ENCODE assay signal across 1 cellular context in genomic region chr22:23893957-23894709, GRCh38.
A peak's percentile ranks its signal among the peaks of the same experiment; 100 is the strongest.
TF ChIP-seq lines count a peak whose summit lies in the region.

Gene MIF, plus strand, starts transcription at chr22:23894383. Its CDS starts 92 bp downstream, at chr22:23894475.

TF ChIP-seq in GM12878, 131 proteins besides CTCF, POLR2A, EP300 and RAD21 (continued from another document and continues in another):
- no peak for TF ChIP-seq CHD2 (IDR thresholded peaks at IDR 0.05; ENCODE audit: borderline replicate concordance, low read depth, low read length)
- no peak for TF ChIP-seq ZBTB4 (CRISPR knock-in tag; IDR thresholded peaks at IDR 0.05)
- TF ChIP-seq ZBTB33 (IDR thresholded peaks at IDR 0.05) = no peak
- TF ChIP-seq CUX1 (IDR thresholded peaks at IDR 0.05; ENCODE audit: insufficient replicate concordance, low read depth, low read length) = no peak
- TF ChIP-seq CBFB (IDR thresholded peaks at IDR 0.05; ENCODE audit: low read depth) = no peak; the same call in 1 of the 2 replicates
- TF ChIP-seq IKZF2 (IDR thresholded peaks at IDR 0.05) = no peak; a peak in 1 of 4 replicates
- TF ChIP-seq TCF12 (IDR thresholded peaks at IDR 0.05; ENCODE audit: low read depth, low read length) = peak; percentile 36; the same call in 1 of the 2 replicates
- no peak for TF ChIP-seq CHD4 (IDR thresholded peaks at IDR 0.05)
- TF ChIP-seq MYB (IDR thresholded peaks at IDR 0.05; ENCODE audit: borderline replicate concordance, low read depth, low read length) = no peak
- TF ChIP-seq ZNF622 (IDR thresholded peaks at IDR 0.05) = no peak
- TF ChIP-seq MYC (IDR thresholded peaks at IDR 0.05; ENCODE audit: insufficient read depth, insufficient read length, insufficient replicate concordance, low read length, severe bottlenecking) = no peak
- peak; percentile 85 for TF ChIP-seq POLR2AphosphoS5 (IDR thresholded peaks at IDR 0.05; ENCODE audit: low read length)
- no peak for TF ChIP-seq HDAC2 (IDR thresholded peaks at IDR 0.05)
- 0 out of 2 replicates have a peak, but pooled peaks have one; percentile 26 for TF ChIP-seq NR2C1 (IDR thresholded peaks at IDR 0.05)
- no peak for TF ChIP-seq RAD51 (IDR thresholded peaks at IDR 0.05)
- TF ChIP-seq ASH2L (IDR thresholded peaks at IDR 0.05; ENCODE audit: borderline replicate concordance, low read depth) = no peak
- peak; percentile 30; the same call in 1 of the 2 replicates for TF ChIP-seq RUNX3 (IDR thresholded peaks at IDR 0.05; ENCODE audit: low read length)
- no peak for TF ChIP-seq NFYA (IDR thresholded peaks at IDR 0.05; ENCODE audit: borderline replicate concordance, low read depth, low read length)
- no peak for TF ChIP-seq USF1 (IDR thresholded peaks at IDR 0.05; ENCODE audit: borderline replicate concordance, extremely low read length, insufficient read depth, low read depth, low read length)
- TF ChIP-seq RFX5 (IDR thresholded peaks at IDR 0.05; ENCODE audit: low read depth, low read length) = no peak
- TF ChIP-seq STAT1 (conservative IDR thresholded peaks at IDR 0.05) = peak; percentile 73; the same call in 1 of the 2 replicates
- peak; percentile 36; the same call in 1 of the 3 replicates for TF ChIP-seq POU2F2 (IDR thresholded peaks at IDR 0.05; ENCODE audit: borderline replicate concordance, low read depth, low read length)
- no peak for TF ChIP-seq IRF3 (IDR thresholded peaks at IDR 0.05)
- TF ChIP-seq IKZF1 (conservative IDR thresholded peaks at IDR 0.05) = no peak
- TF ChIP-seq BHLHE40 (IDR thresholded peaks at IDR 0.05; ENCODE audit: borderline replicate concordance in 1 of 2, low read depth in 2 of 2, low read length in 1 of 2) = peak; percentile 60 to 84; a peak in 3 of 4 replicates
- no peak for TF ChIP-seq BACH1 (IDR thresholded peaks at IDR 0.05; ENCODE audit: borderline replicate concordance)
- TF ChIP-seq TCF7 (IDR thresholded peaks at IDR 0.05; ENCODE audit: borderline replicate concordance) = no peak
- peak; percentile 48 to 71 for TF ChIP-seq EGR1 (IDR thresholded peaks at IDR 0.05; ENCODE audit: borderline replicate concordance in 1 of 2, low read depth in 2 of 2, low read length in 2 of 2)
- TF ChIP-seq CREB1 (IDR thresholded peaks at IDR 0.05; ENCODE audit: low read depth) = peak; percentile 83
- TF ChIP-seq MTA2 (IDR thresholded peaks at IDR 0.05; ENCODE audit: low read depth) = no peak; the same call in 1 of the 2 replicates
- TF ChIP-seq POLR2AphosphoS2 (IDR thresholded peaks at IDR 0.05; ENCODE audit: low read depth, low read length) = peak; percentile 82
- no peak for TF ChIP-seq SIX5 (IDR thresholded peaks at IDR 0.05; ENCODE audit: low read depth, low read length, severe bottlenecking)
- no peak for TF ChIP-seq ATF3 (IDR thresholded peaks at IDR 0.05; ENCODE audit: borderline replicate concordance, extremely low read depth, low read depth, low read length)
- no peak for TF ChIP-seq USF2 (IDR thresholded peaks at IDR 0.05; ENCODE audit: borderline replicate concordance, low read depth, low read length)
- no peak for TF ChIP-seq KLF5 (IDR thresholded peaks at IDR 0.05; ENCODE audit: partially characterized antibody)
- peak; percentile 26 for TF ChIP-seq SMAD1 (IDR thresholded peaks at IDR 0.05; ENCODE audit: low read depth, partially characterized antibody)
- no peak for TF ChIP-seq PAX8 (IDR thresholded peaks at IDR 0.05)
- no peak for TF ChIP-seq JUNB (IDR thresholded peaks at IDR 0.05)
- no peak for TF ChIP-seq ZSCAN29 (IDR thresholded peaks at IDR 0.05)
- TF ChIP-seq ZNF24 (IDR thresholded peaks at IDR 0.05) = no peak
- no peak for TF ChIP-seq TCF3 (IDR thresholded peaks at IDR 0.05; ENCODE audit: borderline replicate concordance, insufficient read depth, low read depth, low read length)
- TF ChIP-seq MXI1 (IDR thresholded peaks at IDR 0.05; ENCODE audit: low read depth, low read length) = peak; percentile 91
- no peak for TF ChIP-seq BCL11A (IDR thresholded peaks at IDR 0.05; ENCODE audit: low read depth, low read length)
- TF ChIP-seq NFXL1 (IDR thresholded peaks at IDR 0.05; ENCODE audit: borderline replicate concordance) = no peak
- TF ChIP-seq E2F8 (IDR thresholded peaks at IDR 0.05; ENCODE audit: low read depth, partially characterized antibody) = peak; percentile 58
- TF ChIP-seq ZBED1 (IDR thresholded peaks at IDR 0.05; ENCODE audit: borderline replicate concordance) = no peak
- no peak for TF ChIP-seq CBX3 (IDR thresholded peaks at IDR 0.05; ENCODE audit: borderline replicate concordance, low read depth)
- no peak for TF ChIP-seq SP1 (IDR thresholded peaks at IDR 0.05; ENCODE audit: low read depth, low read length)
- TF ChIP-seq RBBP5 (conservative IDR thresholded peaks at IDR 0.05) = no peak
- no peak; the same call in none of the 2 replicates for TF ChIP-seq LARP7 (IDR thresholded peaks at IDR 0.05)
- TF ChIP-seq RB1 (IDR thresholded peaks at IDR 0.05; ENCODE audit: borderline replicate concordance) = 0 out of 2 replicates have a peak, but pooled peaks have one; percentile 70
- TF ChIP-seq HDGF (IDR thresholded peaks at IDR 0.05) = no peak; the same call in 1 of the 2 replicates
- no peak for TF ChIP-seq SREBF2 (IDR thresholded peaks at IDR 0.05; ENCODE audit: low read length)
- TF ChIP-seq STAT3 (IDR thresholded peaks at IDR 0.05; ENCODE audit: low read depth, low read length) = no peak
